Comparison of ENCODE assay signal across 1 cellular context in the genomic region with DNA sequence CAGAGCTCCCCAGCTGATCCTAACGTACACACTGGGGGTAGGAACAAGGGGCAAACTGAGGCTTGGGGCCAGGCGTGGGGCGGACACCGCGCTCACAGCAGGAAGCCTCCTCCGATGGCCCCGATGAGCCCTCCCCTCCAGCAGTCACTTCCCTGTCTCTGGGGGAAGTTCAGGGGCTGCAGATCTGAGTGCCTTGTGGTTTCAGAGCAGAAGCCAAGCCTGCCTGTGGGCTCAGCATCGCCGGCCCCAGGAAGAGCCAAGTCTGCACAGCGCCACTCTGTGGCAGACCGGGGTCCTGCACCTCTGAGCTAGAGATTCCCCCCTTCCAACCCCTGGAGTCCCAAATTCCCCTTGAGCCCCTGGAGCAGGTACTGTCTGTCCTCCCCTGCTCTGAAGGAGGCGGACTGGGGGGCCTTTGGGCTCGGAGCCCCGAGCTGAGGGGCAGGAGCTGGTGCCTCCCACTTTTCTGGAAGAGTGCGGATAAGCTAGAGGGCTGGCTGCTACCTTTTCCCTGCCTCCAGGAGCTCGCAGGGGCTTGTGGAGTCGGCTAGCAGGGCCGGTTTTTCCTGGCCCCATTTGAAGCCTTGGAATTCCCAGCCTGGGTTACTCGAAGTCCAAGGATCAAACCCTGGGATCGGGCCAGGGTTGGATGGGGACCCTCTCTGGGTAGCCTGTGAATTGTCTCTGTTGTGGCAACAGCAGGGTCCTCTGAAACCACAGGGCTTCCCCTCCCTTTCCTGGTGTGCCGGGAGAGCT.
TF ChIP-seq lines count a peak whose summit lies in the region.

No MANE protein-coding gene starts in this region.

TF ChIP-seq in GM12878, 131 proteins besides CTCF, POLR2A, EP300 and RAD21 (continued from another document and continues in another):
- TF ChIP-seq MLLT1 (IDR thresholded peaks at IDR 0.05) = peak; percentile 57; the same call in 1 of the 2 replicates
- TF ChIP-seq ESRRA (IDR thresholded peaks at IDR 0.05; ENCODE audit: low read length) = no peak
- TF ChIP-seq NR2F1 (conservative IDR thresholded peaks at IDR 0.05) = peak; percentile 41; the same call in 1 of the 2 replicates
- no peak for TF ChIP-seq EZH2 (IDR thresholded peaks at IDR 0.05; ENCODE audit: borderline replicate concordance, control insufficient read depth, low read depth, low read length)
- TF ChIP-seq YBX1 (IDR thresholded peaks at IDR 0.05) = no peak
- TF ChIP-seq BHLHE40 (IDR thresholded peaks at IDR 0.05; ENCODE audit: borderline replicate concordance in 1 of 2, low read depth in 2 of 2, low read length in 1 of 2) = peak; percentile 58 to 73; a peak in 3 of 4 replicates
- TF ChIP-seq KAT2A (conservative IDR thresholded peaks at IDR 0.05; ENCODE audit: control insufficient read depth, low read depth, low read length) = no peak
- no peak for TF ChIP-seq CEBPZ (IDR thresholded peaks at IDR 0.05; ENCODE audit: low read depth, low read length)
- TF ChIP-seq NR2C1 (IDR thresholded peaks at IDR 0.05) = no peak
- TF ChIP-seq BRCA1 (IDR thresholded peaks at IDR 0.05; ENCODE audit: low read depth, low read length) = no peak
- peak; percentile 12; the same call in 1 of the 2 replicates for TF ChIP-seq CBX5 (IDR thresholded peaks at IDR 0.05; ENCODE audit: low read depth)
- no peak for TF ChIP-seq FOXM1 (IDR thresholded peaks at IDR 0.05; ENCODE audit: low read depth, low read length)
- no peak for TF ChIP-seq ATF7 (IDR thresholded peaks at IDR 0.05; ENCODE audit: low read depth)
- no peak for TF ChIP-seq SIN3A (IDR thresholded peaks at IDR 0.05; ENCODE audit: low read depth, low read length)
- TF ChIP-seq RFX5 (IDR thresholded peaks at IDR 0.05; ENCODE audit: low read depth, low read length) = no peak
- peak; percentile 71 for TF ChIP-seq SMC3 (IDR thresholded peaks at IDR 0.05; ENCODE audit: borderline replicate concordance, low read length)
- TF ChIP-seq GABPA (IDR thresholded peaks at IDR 0.05; ENCODE audit: low read depth) = no peak; the same call in 1 of the 2 replicates
- TF ChIP-seq MEF2B (IDR thresholded peaks at IDR 0.05; ENCODE audit: partially characterized antibody, poor library complexity, severe bottlenecking) = peak; percentile 39
- TF ChIP-seq CEBPB (IDR thresholded peaks at IDR 0.05; ENCODE audit: borderline replicate concordance in 1 of 2, low read depth in 2 of 2, low read length in 2 of 2) = no peak
- TF ChIP-seq E2F8 (IDR thresholded peaks at IDR 0.05; ENCODE audit: low read depth, partially characterized antibody) = no peak
- TF ChIP-seq, protein P1, sequence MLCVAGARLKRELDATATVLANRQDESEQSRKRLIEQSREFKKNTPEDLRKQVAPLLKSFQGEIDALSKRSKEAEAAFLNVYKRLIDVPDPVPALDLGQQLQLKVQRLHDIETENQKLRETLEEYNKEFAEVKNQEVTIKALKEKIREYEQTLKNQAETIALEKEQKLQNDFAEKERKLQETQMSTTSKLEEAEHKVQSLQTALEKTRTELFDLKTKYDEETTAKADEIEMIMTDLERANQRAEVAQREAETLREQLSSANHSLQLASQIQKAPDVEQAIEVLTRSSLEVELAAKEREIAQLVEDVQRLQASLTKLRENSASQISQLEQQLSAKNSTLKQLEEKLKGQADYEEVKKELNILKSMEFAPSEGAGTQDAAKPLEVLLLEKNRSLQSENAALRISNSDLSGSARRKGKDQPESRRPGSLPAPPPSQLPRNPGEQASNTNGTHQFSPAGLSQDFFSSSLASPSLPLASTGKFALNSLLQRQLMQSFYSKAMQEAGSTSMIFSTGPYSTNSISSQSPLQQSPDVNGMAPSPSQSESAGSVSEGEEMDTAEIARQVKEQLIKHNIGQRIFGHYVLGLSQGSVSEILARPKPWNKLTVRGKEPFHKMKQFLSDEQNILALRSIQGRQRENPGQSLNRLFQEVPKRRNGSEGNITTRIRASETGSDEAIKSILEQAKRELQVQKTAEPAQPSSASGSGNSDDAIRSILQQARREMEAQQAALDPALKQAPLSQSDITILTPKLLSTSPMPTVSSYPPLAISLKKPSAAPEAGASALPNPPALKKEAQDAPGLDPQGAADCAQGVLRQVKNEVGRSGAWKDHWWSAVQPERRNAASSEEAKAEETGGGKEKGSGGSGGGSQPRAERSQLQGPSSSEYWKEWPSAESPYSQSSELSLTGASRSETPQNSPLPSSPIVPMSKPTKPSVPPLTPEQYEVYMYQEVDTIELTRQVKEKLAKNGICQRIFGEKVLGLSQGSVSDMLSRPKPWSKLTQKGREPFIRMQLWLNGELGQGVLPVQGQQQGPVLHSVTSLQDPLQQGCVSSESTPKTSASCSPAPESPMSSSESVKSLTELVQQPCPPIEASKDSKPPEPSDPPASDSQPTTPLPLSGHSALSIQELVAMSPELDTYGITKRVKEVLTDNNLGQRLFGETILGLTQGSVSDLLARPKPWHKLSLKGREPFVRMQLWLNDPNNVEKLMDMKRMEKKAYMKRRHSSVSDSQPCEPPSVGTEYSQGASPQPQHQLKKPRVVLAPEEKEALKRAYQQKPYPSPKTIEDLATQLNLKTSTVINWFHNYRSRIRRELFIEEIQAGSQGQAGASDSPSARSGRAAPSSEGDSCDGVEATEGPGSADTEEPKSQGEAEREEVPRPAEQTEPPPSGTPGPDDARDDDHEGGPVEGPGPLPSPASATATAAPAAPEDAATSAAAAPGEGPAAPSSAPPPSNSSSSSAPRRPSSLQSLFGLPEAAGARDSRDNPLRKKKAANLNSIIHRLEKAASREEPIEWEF (IDR thresholded peaks at IDR 0.05; ENCODE audit: insufficient replicate concordance, low read depth, low read length) = no peak
- no peak for TF ChIP-seq WRNIP1 (IDR thresholded peaks at IDR 0.05; ENCODE audit: borderline replicate concordance, low read depth, low read length)
- no peak for TF ChIP-seq IRF5 (IDR thresholded peaks at IDR 0.05; ENCODE audit: borderline replicate concordance)
- no peak for TF ChIP-seq SREBF1 (IDR thresholded peaks at IDR 0.05; ENCODE audit: low read length)
- no peak for TF ChIP-seq NFXL1 (IDR thresholded peaks at IDR 0.05; ENCODE audit: borderline replicate concordance)
- no peak for TF ChIP-seq PKNOX1 (IDR thresholded peaks at IDR 0.05)
- TF ChIP-seq KLF5 (IDR thresholded peaks at IDR 0.05; ENCODE audit: partially characterized antibody) = no peak
- TF ChIP-seq ATF2 (IDR thresholded peaks at IDR 0.05; ENCODE audit: low read length) = no peak
- TF ChIP-seq, protein P2, sequence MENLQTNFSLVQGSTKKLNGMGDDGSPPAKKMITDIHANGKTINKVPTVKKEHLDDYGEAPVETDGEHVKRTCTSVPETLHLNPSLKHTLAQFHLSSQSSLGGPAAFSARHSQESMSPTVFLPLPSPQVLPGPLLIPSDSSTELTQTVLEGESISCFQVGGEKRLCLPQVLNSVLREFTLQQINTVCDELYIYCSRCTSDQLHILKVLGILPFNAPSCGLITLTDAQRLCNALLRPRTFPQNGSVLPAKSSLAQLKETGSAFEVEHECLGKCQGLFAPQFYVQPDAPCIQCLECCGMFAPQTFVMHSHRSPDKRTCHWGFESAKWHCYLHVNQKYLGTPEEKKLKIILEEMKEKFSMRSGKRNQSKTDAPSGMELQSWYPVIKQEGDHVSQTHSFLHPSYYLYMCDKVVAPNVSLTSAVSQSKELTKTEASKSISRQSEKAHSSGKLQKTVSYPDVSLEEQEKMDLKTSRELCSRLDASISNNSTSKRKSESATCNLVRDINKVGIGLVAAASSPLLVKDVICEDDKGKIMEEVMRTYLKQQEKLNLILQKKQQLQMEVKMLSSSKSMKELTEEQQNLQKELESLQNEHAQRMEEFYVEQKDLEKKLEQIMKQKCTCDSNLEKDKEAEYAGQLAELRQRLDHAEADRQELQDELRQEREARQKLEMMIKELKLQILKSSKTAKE (IDR thresholded peaks at IDR 0.05; ENCODE audit: low read depth, poor library complexity, severe bottlenecking) = peak; percentile 23
- no peak for TF ChIP-seq CHD4 (IDR thresholded peaks at IDR 0.05)
- TF ChIP-seq FOXK2 (IDR thresholded peaks at IDR 0.05) = no peak
- TF ChIP-seq IKZF2 (IDR thresholded peaks at IDR 0.05) = peak; percentile 52 to 74; a peak in 3 of 4 replicates
